Comparison of ENCODE assay signal across 10 cellular contexts in the genomic region with DNA sequence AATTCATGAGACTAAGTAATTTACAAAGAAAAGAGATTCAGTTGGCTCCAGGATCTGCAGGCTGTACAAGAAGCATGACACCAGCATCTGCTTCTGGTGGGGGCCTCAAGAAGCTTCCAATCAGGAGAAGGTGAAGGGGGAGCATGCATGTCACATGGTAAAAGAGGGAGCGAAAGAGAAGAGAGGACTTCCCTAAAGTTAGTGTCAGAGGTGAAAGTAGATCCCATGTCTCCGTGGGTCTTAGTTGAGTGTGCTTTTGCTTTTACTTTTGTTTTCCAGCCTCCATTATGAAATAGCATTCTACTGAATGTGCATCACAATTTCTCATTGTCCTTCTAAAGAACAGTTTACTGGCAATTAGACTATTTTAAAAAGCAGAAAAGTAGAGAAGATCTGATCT.
DNase-seq lines count a peak whose midpoint lies in the region; ATAC-seq and TF ChIP-seq lines count a peak whose summit lies in the region.
"Had no signal": no experiment of that assay in that cellular context is flagged by ENCODE, and none has a peak within 500 bp of the region (broad histone marks: within the 10 kb centered on the region; RNA-seq: fewer than 3 reads in every experiment).

No MANE protein-coding gene starts in this region.

- H3K4me3 ChIP-seq in NB4 (ENCODE audit: low read depth, low read length): no peak overlapping the region
- H3K4me3 ChIP-seq in body of pancreas: no peak overlapping the region
- no peak overlapping the region for H3K4me3 ChIP-seq in testis

- H3K4me1 Mint-ChIP-seq in activated T-cell treated with anti-CD3 and anti-CD28 coated beads, Interleukin-2, amount 50 U/mL, for 4 hours (ENCODE audit: low read depth): peaks cover 11% of the 10 kb centered on the region

- peak in 1 of 2 donors; percentile 48 for ATAC-seq in activated T-cell treated with anti-CD3 and anti-CD28 coated beads, Interleukin-2, amount 50 U/mL, for 4 hours
- peak; percentile 89 for ATAC-seq in HG02798 (IDR thresholded peaks at IDR 0.05; ENCODE audit: poor library complexity, unreplicated experiment)
- peak; percentile 33 for ATAC-seq in sciatic nerve
- ATAC-seq in body of pancreas: no peak

- no peak for DNase-seq in activated T-cell treated with anti-CD3 and anti-CD28 coated beads, Interleukin-2, amount 50 U/mL, for 4 hours
- no peak for DNase-seq in activated T-cell treated with anti-CD3 and anti-CD28 coated beads, Interleukin-2, amount 50 U/mL, for 1 hour
- peak; percentile 8 for DNase-seq in NB4 (ENCODE audit: low read depth)
- no peak for DNase-seq in sciatic nerve (ENCODE audit: low spot score)
- no peak for DNase-seq in body of pancreas
- no peak for DNase-seq in stimulated activated CD4-positive, alpha-beta T cell treated with anti-CD3 and anti-CD28 coated beads, Interleukin-2, amount 100 ng/mL, for 24 hours
- DNase-seq in testis: no peak
- DNase-seq: HCEC 1CT, NCI-H524 treated with DMSO at 0.1 percent for 48 hours had no signal

- no peaks in the 10 kb centered on the region for H3K4me1 ChIP-seq in body of pancreas
- no peaks in the 10 kb centered on the region for H3K4me1 ChIP-seq in testis

- H3K9me3 Mint-ChIP-seq in activated T-cell treated with anti-CD3 and anti-CD28 coated beads, Interleukin-2, amount 50 U/mL, for 4 hours: no peaks in the 10 kb centered on the region

- H3K27ac ChIP-seq in body of pancreas: no peak overlapping the region
- no peak overlapping the region for H3K27ac ChIP-seq in testis

- H3K27me3 ChIP-seq in body of pancreas (no peaks in the 10 kb centered on the region), testis (no peaks in the 10 kb centered on the region)

- intact Hi-C loops in sciatic nerve (cut with DNase I) (no loop called here), body of pancreas (cut with DNase I) (no loop called here), testis (cut with DNase I; ENCODE audit: low total_unique reads) (no loop called here)

- TF ChIP-seq CTCF in NB4 (IDR thresholded peaks at IDR 0.05; ENCODE audit: low read depth, low read length): no peak
- no peak for TF ChIP-seq CTCF in body of pancreas (IDR thresholded peaks at IDR 0.05)
- no peak for TF ChIP-seq CTCF in testis (IDR thresholded peaks at IDR 0.05)

- H3K4me3 Mint-ChIP-seq in activated T-cell treated with anti-CD3 and anti-CD28 coated beads, Interleukin-2, amount 50 U/mL, for 4 hours: peak overlapping the region; percentile 50

- 63 to 89% methylated on average over 2 of the region's 2 CpGs for WGBS in body of pancreas, 2 donors
- WGBS in testis, 2 donors: 45 to 60% methylated on average over 2 of the region's 2 CpGs

- no peaks in the 10 kb centered on the region for H3K36me3 ChIP-seq in body of pancreas (replicated peaks in 1 of 2; ENCODE audit: insufficient read depth in 1 of 2, low read depth in 2 of 2)
- H3K36me3 ChIP-seq in testis (ENCODE audit: low read depth, missing control alignments): no peaks in the 10 kb centered on the region

- H3K36me3 Mint-ChIP-seq in activated T-cell treated with anti-CD3 and anti-CD28 coated beads, Interleukin-2, amount 50 U/mL, for 4 hours (ENCODE audit: insufficient read depth): no peaks in the 10 kb centered on the region

- TF ChIP-seq POLR2A in NB4 (IDR thresholded peaks at IDR 0.05; ENCODE audit: extremely low read depth, insufficient read length) (no peak), body of pancreas (IDR thresholded peaks at IDR 0.05) (no peak), testis (IDR thresholded peaks at IDR 0.05) (no peak)

- peaks cover 3% of the 10 kb centered on the region for H3K27me3 Mint-ChIP-seq in activated T-cell treated with anti-CD3 and anti-CD28 coated beads, Interleukin-2, amount 50 U/mL, for 4 hours (ENCODE audit: low read depth)

- no peaks in the 10 kb centered on the region for H3K9me3 ChIP-seq in body of pancreas
- H3K9me3 ChIP-seq in testis: no peaks in the 10 kb centered on the region
